ENCODE assay signal across 30 cellular contexts in genomic region chr7:34728156-34728555, GRCh38.
"Had no signal": no experiment of that assay in that cellular context is flagged by ENCODE, and none has a peak within 500 bp of the region (broad histone marks: within the 10 kb centered on the region; RNA-seq: fewer than 3 reads in every experiment).

No MANE protein-coding gene starts in this region.

- H3K9ac ChIP-seq: parathyroid adenoma had no signal

- H3K4me3 ChIP-seq: dorsolateral prefrontal cortex, esophagus squamous epithelium, heart right ventricle, left lung, mucosa of descending colon, right lobe of liver, stomach, thyroid gland had no signal

- H3K79me2 ChIP-seq: parathyroid adenoma had no signal

- H3K27me3 Mint-ChIP-seq: naive B cell, progenitor cell of endocrine pancreas had no signal

- H3K27me3 ChIP-seq: dorsolateral prefrontal cortex, esophagus squamous epithelium, heart right ventricle, left lung, neutrophil, right lobe of liver, stomach, thyroid gland had no signal

- H2AFZ ChIP-seq: parathyroid adenoma had no signal

- H3K36me3 ChIP-seq: esophagus squamous epithelium, heart right ventricle, left lung, neutrophil, right lobe of liver, stomach, thyroid gland had no signal

- H3K4me1 ChIP-seq: left lung, parathyroid adenoma, right lobe of liver, stomach, thyroid gland had no signal

- ATAC-seq: heart right ventricle; left cardiac atrium; left lung; mucosa of descending colon; natural killer cell treated with Interleukin-12 subunit alpha and Interleukin-12 subunit beta and Interleukin-15 and Interleukin-18, amount 100 ng/mL, for 72 hours had no signal

- H3K36me3 Mint-ChIP-seq: mesothelial cell of epicardium; naive B cell; natural killer cell treated with Interleukin-12 subunit alpha and Interleukin-12 subunit beta and Interleukin-15 and Interleukin-18, amount 100 ng/mL, for 72 hours had no signal

- FAIRE-seq: colon, small intestine had no signal

- H3K27ac ChIP-seq: dorsolateral prefrontal cortex, esophagus squamous epithelium, heart right ventricle, left lung, neutrophil, parathyroid adenoma, right lobe of liver, stomach, thyroid gland had no signal

- H3K4me3 Mint-ChIP-seq: endodermal cell; mesothelial cell of epicardium; natural killer cell treated with Interleukin-12 subunit alpha and Interleukin-12 subunit beta and Interleukin-15 and Interleukin-18, amount 100 ng/mL, for 72 hours; neural crest cell had no signal

- H3K9me3 ChIP-seq: esophagus squamous epithelium, heart right ventricle, left lung, mucosa of descending colon, neutrophil, right lobe of liver, stomach, thyroid gland had no signal

- H3K4me1 Mint-ChIP-seq: mesothelial cell of epicardium had no signal

- H3K9me3 Mint-ChIP-seq: endodermal cell; mesothelial cell of epicardium; natural killer cell treated with Interleukin-12 subunit alpha and Interleukin-12 subunit beta and Interleukin-15 and Interleukin-18, amount 100 ng/mL, for 72 hours; neural crest cell had no signal

- H3K27ac Mint-ChIP-seq: endodermal cell; mesothelial cell of epicardium; naive B cell; natural killer cell treated with Interleukin-12 subunit alpha and Interleukin-12 subunit beta and Interleukin-15 and Interleukin-18, amount 100 ng/mL, for 72 hours; progenitor cell of endocrine pancreas had no signal

- DNase-seq: effector CD8-positive, alpha-beta T cell; endodermal cell; esophagus squamous epithelium; foreskin melanocyte; glutamatergic neuron; heart right ventricle; hippocampal formation; left cardiac atrium; left lung; mesenchymal stem cell; mucosa of descending colon; naive B cell; right lobe of liver; small intestine; stimulated activated CD4-positive, alpha-beta T cell treated with anti-CD3 and anti-CD28 coated beads, Interleukin-12 subunit alpha, Interleukin-12 subunit beta, amount 100 ng/mL, for 4 hours; stimulated activated CD4-positive, alpha-beta T cell treated with anti-CD3 and anti-CD28 coated beads, Interleukin-1b, Interleukin-23, amount 100 ng/mL, for 48 hours; stimulated activated CD4-positive, alpha-beta T cell treated with anti-CD3 and anti-CD28 coated beads, Interleukin-4, amount 100 ng/mL, for 1 hour; stimulated activated CD8-positive, alpha-beta memory T cell treated with anti-CD3 and anti-CD28 coated beads, Interleukin-4, amount 100 ng/mL, for 48 hours; stimulated activated naive CD4-positive, alpha-beta T cell; stomach; thyroid gland; trophoblast cell had no signal
